1 cellular context compared by ENCODE assay signal in the genomic region with DNA sequence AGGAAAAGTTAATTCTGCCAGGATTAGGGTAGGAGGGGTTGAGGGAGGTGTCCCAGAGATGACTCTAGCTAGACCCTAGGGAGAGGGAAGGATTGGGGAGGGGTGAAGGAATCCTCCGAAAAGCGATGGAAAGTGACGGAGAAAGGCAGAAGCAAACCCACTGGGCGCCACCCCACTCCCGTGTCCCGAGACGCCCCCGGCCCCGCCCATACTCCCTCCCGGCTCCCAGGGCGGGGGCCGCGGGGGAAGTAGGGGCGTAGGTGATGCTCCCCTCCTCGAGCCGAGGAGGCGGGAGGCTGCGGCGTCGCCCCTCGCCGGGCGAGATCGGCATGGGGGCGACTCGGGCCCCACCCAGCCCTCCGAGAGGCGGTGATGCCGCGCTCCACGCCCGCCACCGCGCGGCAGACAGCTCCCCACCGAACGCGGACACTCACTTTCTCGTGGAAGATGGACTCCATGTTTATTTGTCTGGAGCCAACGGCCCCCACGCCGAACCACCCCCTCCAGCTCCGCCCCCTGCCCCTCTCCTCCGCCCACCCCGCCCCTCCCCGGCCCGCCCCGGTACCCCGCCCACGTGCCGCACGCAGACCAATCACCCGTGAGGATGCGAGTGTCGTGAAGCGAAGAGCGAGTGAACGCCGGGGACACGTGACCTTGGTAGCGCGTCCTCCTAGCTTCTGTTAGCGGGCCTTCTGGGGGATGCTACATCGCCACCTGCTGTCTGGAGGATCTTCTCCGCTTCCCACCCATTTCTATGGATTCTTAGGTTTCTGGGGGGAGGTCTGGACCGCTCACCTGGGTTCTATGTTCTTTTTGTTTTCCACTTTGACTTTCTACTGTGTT.
TF ChIP-seq lines count a peak whose summit lies in the region.

A gene (minus strand): TSS at position 488 of the 843 bp plus-strand sequence. CDS start 30 bp downstream, at position 458.

TF ChIP-seq in K562, 482 proteins besides CTCF, POLR2A, EP300 and RAD21 (continued from another document and continues in another):
- TF ChIP-seq, protein P1, sequence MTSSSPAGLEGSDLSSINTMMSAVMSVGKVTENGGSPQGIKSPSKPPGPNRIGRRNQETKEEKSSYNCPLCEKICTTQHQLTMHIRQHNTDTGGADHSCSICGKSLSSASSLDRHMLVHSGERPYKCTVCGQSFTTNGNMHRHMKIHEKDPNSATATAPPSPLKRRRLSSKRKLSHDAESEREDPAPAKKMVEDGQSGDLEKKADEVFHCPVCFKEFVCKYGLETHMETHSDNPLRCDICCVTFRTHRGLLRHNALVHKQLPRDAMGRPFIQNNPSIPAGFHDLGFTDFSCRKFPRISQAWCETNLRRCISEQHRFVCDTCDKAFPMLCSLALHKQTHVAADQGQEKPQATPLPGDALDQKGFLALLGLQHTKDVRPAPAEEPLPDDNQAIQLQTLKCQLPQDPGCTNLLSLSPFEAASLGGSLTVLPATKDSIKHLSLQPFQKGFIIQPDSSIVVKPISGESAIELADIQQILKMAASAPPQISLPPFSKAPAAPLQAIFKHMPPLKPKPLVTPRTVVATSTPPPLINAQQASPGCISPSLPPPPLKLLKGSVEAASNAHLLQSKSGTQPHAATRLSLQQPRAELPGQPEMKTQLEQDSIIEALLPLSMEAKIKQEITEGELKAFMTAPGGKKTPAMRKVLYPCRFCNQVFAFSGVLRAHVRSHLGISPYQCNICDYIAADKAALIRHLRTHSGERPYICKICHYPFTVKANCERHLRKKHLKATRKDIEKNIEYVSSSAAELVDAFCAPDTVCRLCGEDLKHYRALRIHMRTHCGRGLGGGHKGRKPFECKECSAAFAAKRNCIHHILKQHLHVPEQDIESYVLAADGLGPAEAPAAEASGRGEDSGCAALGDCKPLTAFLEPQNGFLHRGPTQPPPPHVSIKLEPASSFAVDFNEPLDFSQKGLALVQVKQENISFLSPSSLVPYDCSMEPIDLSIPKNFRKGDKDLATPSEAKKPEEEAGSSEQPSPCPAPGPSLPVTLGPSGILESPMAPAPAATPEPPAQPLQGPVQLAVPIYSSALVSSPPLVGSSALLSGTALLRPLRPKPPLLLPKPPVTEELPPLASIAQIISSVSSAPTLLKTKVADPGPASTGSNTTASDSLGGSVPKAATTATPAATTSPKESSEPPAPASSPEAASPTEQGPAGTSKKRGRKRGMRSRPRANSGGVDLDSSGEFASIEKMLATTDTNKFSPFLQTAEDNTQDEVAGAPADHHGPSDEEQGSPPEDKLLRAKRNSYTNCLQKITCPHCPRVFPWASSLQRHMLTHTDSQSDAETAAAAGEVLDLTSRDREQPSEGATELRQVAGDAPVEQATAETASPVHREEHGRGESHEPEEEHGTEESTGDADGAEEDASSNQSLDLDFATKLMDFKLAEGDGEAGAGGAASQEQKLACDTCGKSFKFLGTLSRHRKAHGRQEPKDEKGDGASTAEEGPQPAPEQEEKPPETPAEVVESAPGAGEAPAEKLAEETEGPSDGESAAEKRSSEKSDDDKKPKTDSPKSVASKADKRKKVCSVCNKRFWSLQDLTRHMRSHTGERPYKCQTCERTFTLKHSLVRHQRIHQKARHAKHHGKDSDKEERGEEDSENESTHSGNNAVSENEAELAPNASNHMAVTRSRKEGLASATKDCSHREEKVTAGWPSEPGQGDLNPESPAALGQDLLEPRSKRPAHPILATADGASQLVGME (CRISPR knock-in tag; IDR thresholded peaks at IDR 0.05), result no peak
- TF ChIP-seq NFRKB (IDR thresholded peaks at IDR 0.05; ENCODE audit: low read depth) (no peak), CREM (IDR thresholded peaks at IDR 0.05; ENCODE audit: low read depth) (peak; percentile 79), PHB (CRISPR knock-in tag; IDR thresholded peaks at IDR 0.05) (no peak), MTA1 (IDR thresholded peaks at IDR 0.05; ENCODE audit: borderline replicate concordance) (no peak), SLC30A9 (CRISPR knock-in tag; IDR thresholded peaks at IDR 0.05) (no peak), MEF2A (IDR thresholded peaks at IDR 0.05; ENCODE audit: control insufficient read depth, low read depth, low read length) (no peak), CEBPG (CRISPR knock-in tag; IDR thresholded peaks at IDR 0.05) (no peak), CEBPG (tag; conservative IDR thresholded peaks at IDR 0.05 in 1 of 2, IDR thresholded peaks at IDR 0.05 in 1 of 2) (no peak), ZNF561 (CRISPR knock-in tag; conservative IDR thresholded peaks at IDR 0.05) (no peak), ZNF445 (CRISPR knock-in tag; IDR thresholded peaks at IDR 0.05; ENCODE audit: low read depth) (no peak), NELFE (IDR thresholded peaks at IDR 0.05; ENCODE audit: insufficient read depth, insufficient read length) (no peak), NUFIP1 (IDR thresholded peaks at IDR 0.05; ENCODE audit: partially characterized antibody) (no peak), ZNF3 (CRISPR knock-in tag; IDR thresholded peaks at IDR 0.05) (no peak), MAFK (IDR thresholded peaks at IDR 0.05; ENCODE audit: low read length) (no peak), NR4A1 (CRISPR knock-in tag; IDR thresholded peaks at IDR 0.05) (no peak), NR4A1 (tag; IDR thresholded peaks at IDR 0.05) (no peak), SP2 (IDR thresholded peaks at IDR 0.05; ENCODE audit: extremely low read depth, low read depth, low read length, poor library complexity, severe bottlenecking) (peak; percentile 56), EGR1 (conservative IDR thresholded peaks at IDR 0.05) (peak; percentile 85)
- TF ChIP-seq, protein P2, sequence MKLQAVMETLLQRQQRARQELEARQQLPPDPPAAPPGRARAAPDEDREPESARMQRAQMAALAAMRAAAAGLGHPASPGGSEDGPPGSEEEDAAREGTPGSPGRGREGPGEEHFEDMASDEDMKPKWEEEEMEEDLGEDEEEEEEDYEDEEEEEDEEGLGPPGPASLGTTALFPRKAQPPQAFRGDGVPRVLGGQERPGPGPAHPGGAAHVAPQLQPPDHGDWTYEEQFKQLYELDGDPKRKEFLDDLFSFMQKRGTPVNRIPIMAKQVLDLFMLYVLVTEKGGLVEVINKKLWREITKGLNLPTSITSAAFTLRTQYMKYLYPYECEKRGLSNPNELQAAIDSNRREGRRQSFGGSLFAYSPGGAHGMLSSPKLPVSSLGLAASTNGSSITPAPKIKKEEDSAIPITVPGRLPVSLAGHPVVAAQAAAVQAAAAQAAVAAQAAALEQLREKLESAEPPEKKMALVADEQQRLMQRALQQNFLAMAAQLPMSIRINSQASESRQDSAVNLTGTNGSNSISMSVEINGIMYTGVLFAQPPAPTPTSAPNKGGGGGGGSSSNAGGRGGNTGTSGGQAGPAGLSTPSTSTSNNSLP (IDR thresholded peaks at IDR 0.05; ENCODE audit: borderline replicate concordance, low read depth, low read length), result no peak
- TF ChIP-seq, protein P3, sequence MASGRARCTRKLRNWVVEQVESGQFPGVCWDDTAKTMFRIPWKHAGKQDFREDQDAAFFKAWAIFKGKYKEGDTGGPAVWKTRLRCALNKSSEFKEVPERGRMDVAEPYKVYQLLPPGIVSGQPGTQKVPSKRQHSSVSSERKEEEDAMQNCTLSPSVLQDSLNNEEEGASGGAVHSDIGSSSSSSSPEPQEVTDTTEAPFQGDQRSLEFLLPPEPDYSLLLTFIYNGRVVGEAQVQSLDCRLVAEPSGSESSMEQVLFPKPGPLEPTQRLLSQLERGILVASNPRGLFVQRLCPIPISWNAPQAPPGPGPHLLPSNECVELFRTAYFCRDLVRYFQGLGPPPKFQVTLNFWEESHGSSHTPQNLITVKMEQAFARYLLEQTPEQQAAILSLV (tag; IDR thresholded peaks at IDR 0.05), result no peak
- TF ChIP-seq, protein P4, sequence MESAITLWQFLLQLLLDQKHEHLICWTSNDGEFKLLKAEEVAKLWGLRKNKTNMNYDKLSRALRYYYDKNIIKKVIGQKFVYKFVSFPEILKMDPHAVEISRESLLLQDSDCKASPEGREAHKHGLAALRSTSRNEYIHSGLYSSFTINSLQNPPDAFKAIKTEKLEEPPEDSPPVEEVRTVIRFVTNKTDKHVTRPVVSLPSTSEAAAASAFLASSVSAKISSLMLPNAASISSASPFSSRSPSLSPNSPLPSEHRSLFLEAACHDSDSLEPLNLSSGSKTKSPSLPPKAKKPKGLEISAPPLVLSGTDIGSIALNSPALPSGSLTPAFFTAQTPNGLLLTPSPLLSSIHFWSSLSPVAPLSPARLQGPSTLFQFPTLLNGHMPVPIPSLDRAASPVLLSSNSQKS (CRISPR knock-in tag; IDR thresholded peaks at IDR 0.05), result no peak
- TF ChIP-seq, protein P5, sequence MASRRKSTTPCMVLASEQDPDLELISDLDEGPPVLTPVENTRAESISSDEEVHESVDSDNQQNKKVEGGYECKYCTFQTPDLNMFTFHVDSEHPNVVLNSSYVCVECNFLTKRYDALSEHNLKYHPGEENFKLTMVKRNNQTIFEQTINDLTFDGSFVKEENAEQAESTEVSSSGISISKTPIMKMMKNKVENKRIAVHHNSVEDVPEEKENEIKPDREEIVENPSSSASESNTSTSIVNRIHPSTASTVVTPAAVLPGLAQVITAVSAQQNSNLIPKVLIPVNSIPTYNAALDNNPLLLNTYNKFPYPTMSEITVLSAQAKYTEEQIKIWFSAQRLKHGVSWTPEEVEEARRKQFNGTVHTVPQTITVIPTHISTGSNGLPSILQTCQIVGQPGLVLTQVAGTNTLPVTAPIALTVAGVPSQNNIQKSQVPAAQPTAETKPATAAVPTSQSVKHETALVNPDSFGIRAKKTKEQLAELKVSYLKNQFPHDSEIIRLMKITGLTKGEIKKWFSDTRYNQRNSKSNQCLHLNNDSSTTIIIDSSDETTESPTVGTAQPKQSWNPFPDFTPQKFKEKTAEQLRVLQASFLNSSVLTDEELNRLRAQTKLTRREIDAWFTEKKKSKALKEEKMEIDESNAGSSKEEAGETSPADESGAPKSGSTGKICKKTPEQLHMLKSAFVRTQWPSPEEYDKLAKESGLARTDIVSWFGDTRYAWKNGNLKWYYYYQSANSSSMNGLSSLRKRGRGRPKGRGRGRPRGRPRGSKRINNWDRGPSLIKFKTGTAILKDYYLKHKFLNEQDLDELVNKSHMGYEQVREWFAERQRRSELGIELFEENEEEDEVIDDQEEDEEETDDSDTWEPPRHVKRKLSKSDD (conservative IDR thresholded peaks at IDR 0.05; ENCODE audit: low read length), result no peak
- TF ChIP-seq, protein P6, sequence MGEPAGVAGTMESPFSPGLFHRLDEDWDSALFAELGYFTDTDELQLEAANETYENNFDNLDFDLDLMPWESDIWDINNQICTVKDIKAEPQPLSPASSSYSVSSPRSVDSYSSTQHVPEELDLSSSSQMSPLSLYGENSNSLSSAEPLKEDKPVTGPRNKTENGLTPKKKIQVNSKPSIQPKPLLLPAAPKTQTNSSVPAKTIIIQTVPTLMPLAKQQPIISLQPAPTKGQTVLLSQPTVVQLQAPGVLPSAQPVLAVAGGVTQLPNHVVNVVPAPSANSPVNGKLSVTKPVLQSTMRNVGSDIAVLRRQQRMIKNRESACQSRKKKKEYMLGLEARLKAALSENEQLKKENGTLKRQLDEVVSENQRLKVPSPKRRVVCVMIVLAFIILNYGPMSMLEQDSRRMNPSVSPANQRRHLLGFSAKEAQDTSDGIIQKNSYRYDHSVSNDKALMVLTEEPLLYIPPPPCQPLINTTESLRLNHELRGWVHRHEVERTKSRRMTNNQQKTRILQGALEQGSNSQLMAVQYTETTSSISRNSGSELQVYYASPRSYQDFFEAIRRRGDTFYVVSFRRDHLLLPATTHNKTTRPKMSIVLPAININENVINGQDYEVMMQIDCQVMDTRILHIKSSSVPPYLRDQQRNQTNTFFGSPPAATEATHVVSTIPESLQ (CRISPR knock-in tag; IDR thresholded peaks at IDR 0.05), result no peak
- TF ChIP-seq, protein P7, sequence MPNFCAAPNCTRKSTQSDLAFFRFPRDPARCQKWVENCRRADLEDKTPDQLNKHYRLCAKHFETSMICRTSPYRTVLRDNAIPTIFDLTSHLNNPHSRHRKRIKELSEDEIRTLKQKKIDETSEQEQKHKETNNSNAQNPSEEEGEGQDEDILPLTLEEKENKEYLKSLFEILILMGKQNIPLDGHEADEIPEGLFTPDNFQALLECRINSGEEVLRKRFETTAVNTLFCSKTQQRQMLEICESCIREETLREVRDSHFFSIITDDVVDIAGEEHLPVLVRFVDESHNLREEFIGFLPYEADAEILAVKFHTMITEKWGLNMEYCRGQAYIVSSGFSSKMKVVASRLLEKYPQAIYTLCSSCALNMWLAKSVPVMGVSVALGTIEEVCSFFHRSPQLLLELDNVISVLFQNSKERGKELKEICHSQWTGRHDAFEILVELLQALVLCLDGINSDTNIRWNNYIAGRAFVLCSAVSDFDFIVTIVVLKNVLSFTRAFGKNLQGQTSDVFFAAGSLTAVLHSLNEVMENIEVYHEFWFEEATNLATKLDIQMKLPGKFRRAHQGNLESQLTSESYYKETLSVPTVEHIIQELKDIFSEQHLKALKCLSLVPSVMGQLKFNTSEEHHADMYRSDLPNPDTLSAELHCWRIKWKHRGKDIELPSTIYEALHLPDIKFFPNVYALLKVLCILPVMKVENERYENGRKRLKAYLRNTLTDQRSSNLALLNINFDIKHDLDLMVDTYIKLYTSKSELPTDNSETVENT (CRISPR knock-in tag; IDR thresholded peaks at IDR 0.05), result no peak
- TF ChIP-seq, protein P8, sequence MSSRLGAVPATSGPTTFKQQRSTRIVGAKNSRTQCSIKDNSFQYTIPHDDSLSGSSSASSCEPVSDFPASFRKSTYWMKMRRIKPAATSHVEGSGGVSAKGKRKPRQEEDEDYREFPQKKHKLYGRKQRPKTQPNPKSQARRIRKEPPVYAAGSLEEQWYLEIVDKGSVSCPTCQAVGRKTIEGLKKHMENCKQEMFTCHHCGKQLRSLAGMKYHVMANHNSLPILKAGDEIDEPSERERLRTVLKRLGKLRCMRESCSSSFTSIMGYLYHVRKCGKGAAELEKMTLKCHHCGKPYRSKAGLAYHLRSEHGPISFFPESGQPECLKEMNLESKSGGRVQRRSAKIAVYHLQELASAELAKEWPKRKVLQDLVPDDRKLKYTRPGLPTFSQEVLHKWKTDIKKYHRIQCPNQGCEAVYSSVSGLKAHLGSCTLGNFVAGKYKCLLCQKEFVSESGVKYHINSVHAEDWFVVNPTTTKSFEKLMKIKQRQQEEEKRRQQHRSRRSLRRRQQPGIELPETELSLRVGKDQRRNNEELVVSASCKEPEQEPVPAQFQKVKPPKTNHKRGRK (tag; IDR thresholded peaks at IDR 0.05), result no peak
- TF ChIP-seq, protein P9, sequence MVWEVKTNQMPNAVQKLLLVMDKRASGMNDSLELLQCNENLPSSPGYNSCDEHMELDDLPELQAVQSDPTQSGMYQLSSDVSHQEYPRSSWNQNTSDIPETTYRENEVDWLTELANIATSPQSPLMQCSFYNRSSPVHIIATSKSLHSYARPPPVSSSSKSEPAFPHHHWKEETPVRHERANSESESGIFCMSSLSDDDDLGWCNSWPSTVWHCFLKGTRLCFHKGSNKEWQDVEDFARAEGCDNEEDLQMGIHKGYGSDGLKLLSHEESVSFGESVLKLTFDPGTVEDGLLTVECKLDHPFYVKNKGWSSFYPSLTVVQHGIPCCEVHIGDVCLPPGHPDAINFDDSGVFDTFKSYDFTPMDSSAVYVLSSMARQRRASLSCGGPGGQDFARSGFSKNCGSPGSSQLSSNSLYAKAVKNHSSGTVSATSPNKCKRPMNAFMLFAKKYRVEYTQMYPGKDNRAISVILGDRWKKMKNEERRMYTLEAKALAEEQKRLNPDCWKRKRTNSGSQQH (CRISPR knock-in tag; IDR thresholded peaks at IDR 0.05), result no peak
- TF ChIP-seq, protein P10, sequence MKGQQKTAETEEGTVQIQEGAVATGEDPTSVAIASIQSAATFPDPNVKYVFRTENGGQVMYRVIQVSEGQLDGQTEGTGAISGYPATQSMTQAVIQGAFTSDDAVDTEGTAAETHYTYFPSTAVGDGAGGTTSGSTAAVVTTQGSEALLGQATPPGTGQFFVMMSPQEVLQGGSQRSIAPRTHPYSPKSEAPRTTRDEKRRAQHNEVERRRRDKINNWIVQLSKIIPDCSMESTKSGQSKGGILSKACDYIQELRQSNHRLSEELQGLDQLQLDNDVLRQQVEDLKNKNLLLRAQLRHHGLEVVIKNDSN (CRISPR knock-in tag; IDR thresholded peaks at IDR 0.05), result peak; percentile 95
